ENCODE assay signal across 1 cellular context in the genomic region with DNA sequence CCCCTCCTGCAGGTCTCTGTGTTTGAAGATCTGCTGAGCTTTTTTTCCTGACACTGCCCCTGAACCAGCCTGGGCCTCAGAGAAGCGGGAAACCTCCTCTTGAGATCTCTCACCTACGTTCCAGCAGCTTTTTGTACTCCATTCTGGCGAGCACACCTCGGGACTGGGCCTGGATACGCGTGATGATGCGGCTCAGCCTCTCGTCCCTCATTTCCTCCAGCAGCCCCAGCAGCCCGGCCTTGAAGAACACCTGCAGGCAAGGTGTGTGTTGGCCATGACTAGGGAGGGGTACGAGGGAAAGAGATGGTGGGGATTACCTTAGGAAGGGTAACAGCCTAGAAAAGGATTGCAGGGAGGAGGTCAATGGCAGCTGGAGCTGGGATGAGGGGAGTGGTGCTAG.
TF ChIP-seq lines count a peak whose summit lies in the region.

No MANE protein-coding gene starts in this region.

TF ChIP-seq in H1, 55 proteins besides CTCF, POLR2A, EP300 and RAD21:
- TF ChIP-seq FOSL1 (IDR thresholded peaks at IDR 0.05; ENCODE audit: insufficient read depth, low read depth, low read length), result no peak
- no peak for TF ChIP-seq BRCA1 (IDR thresholded peaks at IDR 0.05; ENCODE audit: low read depth, low read length)
- TF ChIP-seq, protein P1, sequence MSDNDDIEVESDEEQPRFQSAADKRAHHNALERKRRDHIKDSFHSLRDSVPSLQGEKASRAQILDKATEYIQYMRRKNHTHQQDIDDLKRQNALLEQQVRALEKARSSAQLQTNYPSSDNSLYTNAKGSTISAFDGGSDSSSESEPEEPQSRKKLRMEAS (IDR thresholded peaks at IDR 0.05), result no peak
- TF ChIP-seq, protein P2, sequence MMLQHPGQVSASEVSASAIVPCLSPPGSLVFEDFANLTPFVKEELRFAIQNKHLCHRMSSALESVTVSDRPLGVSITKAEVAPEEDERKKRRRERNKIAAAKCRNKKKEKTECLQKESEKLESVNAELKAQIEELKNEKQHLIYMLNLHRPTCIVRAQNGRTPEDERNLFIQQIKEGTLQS (IDR thresholded peaks at IDR 0.05; ENCODE audit: insufficient read depth, low read depth, low read length), result no peak
